ENCODE assay signal across 12 cellular contexts in genomic region chr11:90646706-90647105, GRCh38.
"Had no signal": no experiment of that assay in that cellular context is flagged by ENCODE, and none has a peak within 500 bp of the region (broad histone marks: within the 10 kb centered on the region; RNA-seq: fewer than 3 reads in every experiment).

No MANE protein-coding gene starts in this region.

- H3K4me3 ChIP-seq: dorsolateral prefrontal cortex, esophagus muscularis mucosa, gastrocnemius medialis had no signal

- DNase-seq: cortex of kidney; dorsolateral prefrontal cortex; effector CD8-positive, alpha-beta T cell; gastrocnemius medialis; glutamatergic neuron; naive thymus-derived CD8-positive, alpha-beta T cell; posterior cingulate gyrus; right cardiac atrium; small intestine; stimulated activated CD4-positive, alpha-beta T cell treated with anti-CD3 and anti-CD28 coated beads, Interleukin-2, amount 100 ng/mL, for 48 hours; stimulated activated naive CD4-positive, alpha-beta T cell treated with Interleukin-2 at 50 U/mL for 16 hours had no signal
